1 cellular context compared by ENCODE assay signal in the genomic region with DNA sequence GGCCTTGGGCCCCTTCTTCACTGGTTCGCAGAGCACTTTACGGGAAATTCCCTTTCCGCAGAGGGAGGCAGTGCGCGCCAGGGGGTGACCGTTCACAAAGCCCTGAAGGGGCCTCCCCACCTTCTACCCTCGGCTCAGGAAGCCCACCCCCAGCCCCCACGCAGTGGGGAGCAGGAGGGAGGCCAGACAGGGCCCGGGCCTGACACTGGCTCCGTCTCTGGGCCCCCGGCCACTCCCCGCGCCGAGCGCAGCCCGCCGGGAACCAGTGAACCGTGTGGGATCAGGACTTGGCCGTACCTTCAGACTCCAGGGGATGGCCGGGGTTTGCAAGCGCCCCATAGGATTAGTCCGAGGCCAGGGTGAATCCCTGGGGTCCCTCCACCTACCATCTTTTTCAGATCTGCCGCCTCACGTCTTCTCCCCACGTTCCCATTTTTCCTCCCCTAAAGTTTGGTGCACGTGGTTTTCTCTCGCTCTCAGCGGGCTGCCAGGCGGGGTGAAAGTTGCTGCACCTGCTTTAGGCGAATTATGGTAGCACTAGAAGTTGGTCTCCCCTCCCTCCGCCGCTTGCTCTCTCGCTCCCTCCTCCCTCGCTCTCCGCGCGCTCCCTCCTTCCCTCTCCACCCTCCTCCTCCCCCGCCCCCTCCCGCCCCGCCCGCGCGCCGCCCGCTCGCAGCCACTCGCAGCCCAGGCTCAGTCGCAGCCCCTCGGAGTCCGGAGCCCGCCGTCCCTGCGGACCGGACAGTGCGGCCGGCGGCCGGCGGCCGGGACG.
TF ChIP-seq lines count a peak whose summit lies in the region.

A gene with protein sequence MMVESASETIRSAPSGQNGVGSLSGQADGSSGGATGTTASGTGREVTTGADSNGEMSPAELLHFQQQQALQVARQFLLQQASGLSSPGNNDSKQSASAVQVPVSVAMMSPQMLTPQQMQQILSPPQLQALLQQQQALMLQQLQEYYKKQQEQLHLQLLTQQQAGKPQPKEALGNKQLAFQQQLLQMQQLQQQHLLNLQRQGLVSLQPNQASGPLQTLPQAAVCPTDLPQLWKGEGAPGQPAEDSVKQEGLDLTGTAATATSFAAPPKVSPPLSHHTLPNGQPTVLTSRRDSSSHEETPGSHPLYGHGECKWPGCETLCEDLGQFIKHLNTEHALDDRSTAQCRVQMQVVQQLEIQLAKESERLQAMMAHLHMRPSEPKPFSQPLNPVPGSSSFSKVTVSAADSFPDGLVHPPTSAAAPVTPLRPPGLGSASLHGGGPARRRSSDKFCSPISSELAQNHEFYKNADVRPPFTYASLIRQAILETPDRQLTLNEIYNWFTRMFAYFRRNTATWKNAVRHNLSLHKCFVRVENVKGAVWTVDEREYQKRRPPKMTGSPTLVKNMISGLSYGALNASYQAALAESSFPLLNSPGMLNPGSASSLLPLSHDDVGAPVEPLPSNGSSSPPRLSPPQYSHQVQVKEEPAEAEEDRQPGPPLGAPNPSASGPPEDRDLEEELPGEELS (plus strand): TSS at position 679 of the 772 bp plus-strand sequence. CDS start 19,380 bp downstream, outside the sequence.

TF ChIP-seq in HepG2, 621 proteins besides CTCF, POLR2A, EP300 and RAD21 (continued from another document and continues in another):
- TF ChIP-seq ATF7-NPFF (CRISPR knock-in tag; IDR thresholded peaks at IDR 0.05; ENCODE audit: low read depth) (no peak; the same call in 1 of the 2 replicates), ZNF547 (CRISPR knock-in tag; IDR thresholded peaks at IDR 0.05) (peak; percentile 34), SMARCE1 (IDR thresholded peaks at IDR 0.05; ENCODE audit: borderline replicate concordance) (no peak), ZNF605 (CRISPR knock-in tag; IDR thresholded peaks at IDR 0.05) (peak; percentile 91), ZFY (CRISPR knock-in tag; IDR thresholded peaks at IDR 0.05) (peak; percentile 63), NR2F1 (CRISPR knock-in tag; IDR thresholded peaks at IDR 0.05) (no peak), NR2F2 (IDR thresholded peaks at IDR 0.05; ENCODE audit: borderline replicate concordance, low read depth) (peak; percentile 19; the same call in 1 of the 2 replicates), ZFP90 (CRISPR knock-in tag; IDR thresholded peaks at IDR 0.05; ENCODE audit: borderline replicate concordance) (no peak), ZFAT (CRISPR knock-in tag; conservative IDR thresholded peaks at IDR 0.05) (no peak), ZNF337 (CRISPR knock-in tag; IDR thresholded peaks at IDR 0.05; ENCODE audit: borderline replicate concordance, low read depth) (0 out of 2 replicates have a peak, but pooled peaks have one; percentile 20), CENPT (CRISPR knock-in tag; IDR thresholded peaks at IDR 0.05; ENCODE audit: low read depth) (no peak), ZNF607 (CRISPR knock-in tag; IDR thresholded peaks at IDR 0.05; ENCODE audit: borderline replicate concordance) (peak; percentile 60; the same call in 1 of the 2 replicates), ZNF207 (IDR thresholded peaks at IDR 0.05; ENCODE audit: borderline replicate concordance) (no peak), ZNF260 (CRISPR knock-in tag; IDR thresholded peaks at IDR 0.05; ENCODE audit: borderline replicate concordance, low read depth) (no peak), ZNF274 (CRISPR knock-in tag; IDR thresholded peaks at IDR 0.05) (0 out of 2 replicates have a peak, but pooled peaks have one; percentile 40), NR2F6 (IDR thresholded peaks at IDR 0.05) (no peak), NR2F6 (CRISPR knock-in tag; IDR thresholded peaks at IDR 0.05) (peak; percentile 22; the same call in 1 of the 2 replicates), ZBTB7A (CRISPR knock-in tag; IDR thresholded peaks at IDR 0.05) (peak; percentile 42; the same call in 1 of the 2 replicates), MEIS1 (CRISPR knock-in tag; IDR thresholded peaks at IDR 0.05; ENCODE audit: borderline replicate concordance) (0 out of 2 replicates have a peak, but pooled peaks have one; percentile 34), ZBTB8A (CRISPR knock-in tag; IDR thresholded peaks at IDR 0.05; ENCODE audit: borderline replicate concordance, low read depth) (no peak), ZNF556 (CRISPR knock-in tag; IDR thresholded peaks at IDR 0.05; ENCODE audit: borderline replicate concordance) (no peak), ZNF10 (CRISPR knock-in tag; IDR thresholded peaks at IDR 0.05; ENCODE audit: borderline replicate concordance, low read depth) (no peak), GLI4 (CRISPR knock-in tag; IDR thresholded peaks at IDR 0.05; ENCODE audit: borderline replicate concordance) (peak; percentile 59; the same call in 1 of the 2 replicates), ZNF180 (CRISPR knock-in tag; IDR thresholded peaks at IDR 0.05; ENCODE audit: borderline replicate concordance, low read depth) (no peak), ZNF83 (CRISPR knock-in tag; IDR thresholded peaks at IDR 0.05; ENCODE audit: borderline replicate concordance) (no peak), SMAD9 (CRISPR knock-in tag; IDR thresholded peaks at IDR 0.05) (no peak), MTA3 (CRISPR knock-in tag; IDR thresholded peaks at IDR 0.05) (no peak), HNF4G (IDR thresholded peaks at IDR 0.05; ENCODE audit: borderline replicate concordance, low read depth, low read length) (peak; percentile 11; the same call in 1 of the 2 replicates), HNF4G (CRISPR knock-in tag; IDR thresholded peaks at IDR 0.05; ENCODE audit: borderline replicate concordance, low read depth) (no peak; the same call in 1 of the 2 replicates), CCDC6 (CRISPR knock-in tag; IDR thresholded peaks at IDR 0.05) (0 out of 2 replicates have a peak, but pooled peaks have one; percentile 42), SALL2 (CRISPR knock-in tag; IDR thresholded peaks at IDR 0.05) (peak; percentile 47; the same call in 1 of the 2 replicates), ZMYM2 (CRISPR knock-in tag; IDR thresholded peaks at IDR 0.05) (0 out of 2 replicates have a peak, but pooled peaks have one; percentile 38), KAT2B (IDR thresholded peaks at IDR 0.05; ENCODE audit: borderline replicate concordance, low read depth, low read length) (no peak), ZNF788 (CRISPR knock-in tag; IDR thresholded peaks at IDR 0.05; ENCODE audit: borderline replicate concordance) (peak; percentile 37; the same call in 1 of the 2 replicates)
- TF ChIP-seq, protein P1, sequence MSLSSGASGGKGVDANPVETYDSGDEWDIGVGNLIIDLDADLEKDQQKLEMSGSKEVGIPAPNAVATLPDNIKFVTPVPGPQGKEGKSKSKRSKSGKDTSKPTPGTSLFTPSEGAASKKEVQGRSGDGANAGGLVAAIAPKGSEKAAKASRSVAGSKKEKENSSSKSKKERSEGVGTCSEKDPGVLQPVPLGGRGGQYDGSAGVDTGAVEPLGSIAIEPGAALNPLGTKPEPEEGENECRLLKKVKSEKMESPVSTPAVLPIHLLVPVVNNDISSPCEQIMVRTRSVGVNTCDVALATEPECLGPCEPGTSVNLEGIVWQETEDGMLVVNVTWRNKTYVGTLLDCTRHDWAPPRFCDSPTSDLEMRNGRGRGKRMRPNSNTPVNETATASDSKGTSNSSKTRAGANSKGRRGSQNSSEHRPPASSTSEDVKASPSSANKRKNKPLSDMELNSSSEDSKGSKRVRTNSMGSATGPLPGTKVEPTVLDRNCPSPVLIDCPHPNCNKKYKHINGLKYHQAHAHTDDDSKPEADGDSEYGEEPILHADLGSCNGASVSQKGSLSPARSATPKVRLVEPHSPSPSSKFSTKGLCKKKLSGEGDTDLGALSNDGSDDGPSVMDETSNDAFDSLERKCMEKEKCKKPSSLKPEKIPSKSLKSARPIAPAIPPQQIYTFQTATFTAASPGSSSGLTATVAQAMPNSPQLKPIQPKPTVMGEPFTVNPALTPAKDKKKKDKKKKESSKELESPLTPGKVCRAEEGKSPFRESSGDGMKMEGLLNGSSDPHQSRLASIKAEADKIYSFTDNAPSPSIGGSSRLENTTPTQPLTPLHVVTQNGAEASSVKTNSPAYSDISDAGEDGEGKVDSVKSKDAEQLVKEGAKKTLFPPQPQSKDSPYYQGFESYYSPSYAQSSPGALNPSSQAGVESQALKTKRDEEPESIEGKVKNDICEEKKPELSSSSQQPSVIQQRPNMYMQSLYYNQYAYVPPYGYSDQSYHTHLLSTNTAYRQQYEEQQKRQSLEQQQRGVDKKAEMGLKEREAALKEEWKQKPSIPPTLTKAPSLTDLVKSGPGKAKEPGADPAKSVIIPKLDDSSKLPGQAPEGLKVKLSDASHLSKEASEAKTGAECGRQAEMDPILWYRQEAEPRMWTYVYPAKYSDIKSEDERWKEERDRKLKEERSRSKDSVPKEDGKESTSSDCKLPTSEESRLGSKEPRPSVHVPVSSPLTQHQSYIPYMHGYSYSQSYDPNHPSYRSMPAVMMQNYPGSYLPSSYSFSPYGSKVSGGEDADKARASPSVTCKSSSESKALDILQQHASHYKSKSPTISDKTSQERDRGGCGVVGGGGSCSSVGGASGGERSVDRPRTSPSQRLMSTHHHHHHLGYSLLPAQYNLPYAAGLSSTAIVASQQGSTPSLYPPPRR (CRISPR knock-in tag; IDR thresholded peaks at IDR 0.05; ENCODE audit: borderline replicate concordance), result peak; percentile 40; the same call in 1 of the 2 replicates
- TF ChIP-seq, protein P2, sequence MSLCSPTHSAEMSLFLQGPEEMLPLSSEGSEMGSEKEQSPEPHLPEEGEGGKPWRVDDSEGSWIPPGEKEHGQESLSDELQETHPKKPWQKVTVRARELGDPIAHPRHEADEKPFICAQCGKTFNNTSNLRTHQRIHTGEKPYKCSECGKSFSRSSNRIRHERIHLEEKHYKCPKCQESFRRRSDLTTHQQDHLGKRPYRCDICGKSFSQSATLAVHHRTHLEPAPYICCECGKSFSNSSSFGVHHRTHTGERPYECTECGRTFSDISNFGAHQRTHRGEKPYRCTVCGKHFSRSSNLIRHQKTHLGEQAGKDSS (CRISPR knock-in tag; IDR thresholded peaks at IDR 0.05; ENCODE audit: borderline replicate concordance, low read depth), result peak; percentile 54; the same call in 1 of the 2 replicates
- TF ChIP-seq, protein P3, sequence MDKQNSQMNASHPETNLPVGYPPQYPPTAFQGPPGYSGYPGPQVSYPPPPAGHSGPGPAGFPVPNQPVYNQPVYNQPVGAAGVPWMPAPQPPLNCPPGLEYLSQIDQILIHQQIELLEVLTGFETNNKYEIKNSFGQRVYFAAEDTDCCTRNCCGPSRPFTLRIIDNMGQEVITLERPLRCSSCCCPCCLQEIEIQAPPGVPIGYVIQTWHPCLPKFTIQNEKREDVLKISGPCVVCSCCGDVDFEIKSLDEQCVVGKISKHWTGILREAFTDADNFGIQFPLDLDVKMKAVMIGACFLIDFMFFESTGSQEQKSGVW (CRISPR knock-in tag; IDR thresholded peaks at IDR 0.05; ENCODE audit: borderline replicate concordance), result no peak
- TF ChIP-seq, protein P4, sequence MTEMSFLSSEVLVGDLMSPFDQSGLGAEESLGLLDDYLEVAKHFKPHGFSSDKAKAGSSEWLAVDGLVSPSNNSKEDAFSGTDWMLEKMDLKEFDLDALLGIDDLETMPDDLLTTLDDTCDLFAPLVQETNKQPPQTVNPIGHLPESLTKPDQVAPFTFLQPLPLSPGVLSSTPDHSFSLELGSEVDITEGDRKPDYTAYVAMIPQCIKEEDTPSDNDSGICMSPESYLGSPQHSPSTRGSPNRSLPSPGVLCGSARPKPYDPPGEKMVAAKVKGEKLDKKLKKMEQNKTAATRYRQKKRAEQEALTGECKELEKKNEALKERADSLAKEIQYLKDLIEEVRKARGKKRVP (CRISPR knock-in tag; IDR thresholded peaks at IDR 0.05), result 0 out of 4 replicates have a peak, but pooled peaks of 1 of the 2 experiments have one; percentile 28
- TF ChIP-seq, protein P5, sequence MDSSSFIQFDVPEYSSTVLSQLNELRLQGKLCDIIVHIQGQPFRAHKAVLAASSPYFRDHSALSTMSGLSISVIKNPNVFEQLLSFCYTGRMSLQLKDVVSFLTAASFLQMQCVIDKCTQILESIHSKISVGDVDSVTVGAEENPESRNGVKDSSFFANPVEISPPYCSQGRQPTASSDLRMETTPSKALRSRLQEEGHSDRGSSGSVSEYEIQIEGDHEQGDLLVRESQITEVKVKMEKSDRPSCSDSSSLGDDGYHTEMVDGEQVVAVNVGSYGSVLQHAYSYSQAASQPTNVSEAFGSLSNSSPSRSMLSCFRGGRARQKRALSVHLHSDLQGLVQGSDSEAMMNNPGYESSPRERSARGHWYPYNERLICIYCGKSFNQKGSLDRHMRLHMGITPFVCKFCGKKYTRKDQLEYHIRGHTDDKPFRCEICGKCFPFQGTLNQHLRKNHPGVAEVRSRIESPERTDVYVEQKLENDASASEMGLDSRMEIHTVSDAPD (CRISPR knock-in tag; IDR thresholded peaks at IDR 0.05), result no peak; the same call in 1 of the 2 replicates
- TF ChIP-seq, protein P6, sequence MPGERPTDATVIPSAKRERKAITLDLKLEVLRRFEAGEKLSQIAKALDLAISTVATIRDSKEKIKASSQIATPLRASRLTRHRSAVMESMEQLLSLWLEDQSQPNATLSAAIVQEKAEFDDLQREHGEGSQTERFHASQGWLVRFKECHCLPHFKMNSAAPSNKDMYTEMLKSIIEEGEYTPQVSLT (CRISPR knock-in tag; IDR thresholded peaks at IDR 0.05; ENCODE audit: borderline replicate concordance, low read depth), result 0 out of 2 replicates have a peak, but pooled peaks have one; percentile 58
- TF ChIP-seq, protein P7, sequence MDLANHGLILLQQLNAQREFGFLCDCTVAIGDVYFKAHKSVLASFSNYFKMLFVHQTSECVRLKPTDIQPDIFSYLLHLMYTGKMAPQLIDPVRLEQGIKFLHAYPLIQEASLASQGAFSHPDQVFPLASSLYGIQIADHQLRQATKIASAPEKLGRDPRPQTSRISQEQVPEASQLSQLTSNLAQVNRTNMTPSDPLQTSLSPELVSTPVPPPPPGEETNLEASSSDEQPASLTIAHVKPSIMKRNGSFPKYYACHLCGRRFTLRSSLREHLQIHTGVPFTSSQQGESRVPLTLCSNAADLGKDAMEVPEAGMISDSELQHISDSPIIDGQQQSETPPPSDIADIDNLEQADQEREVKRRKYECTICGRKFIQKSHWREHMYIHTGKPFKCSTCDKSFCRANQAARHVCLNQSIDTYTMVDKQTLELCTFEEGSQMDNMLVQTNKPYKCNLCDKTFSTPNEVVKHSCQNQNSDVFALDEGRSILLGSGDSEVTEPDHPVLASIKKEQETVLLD (CRISPR knock-in tag; IDR thresholded peaks at IDR 0.05; ENCODE audit: low read depth), result peak; percentile 36; the same call in 1 of the 2 replicates
- TF ChIP-seq, protein P8, sequence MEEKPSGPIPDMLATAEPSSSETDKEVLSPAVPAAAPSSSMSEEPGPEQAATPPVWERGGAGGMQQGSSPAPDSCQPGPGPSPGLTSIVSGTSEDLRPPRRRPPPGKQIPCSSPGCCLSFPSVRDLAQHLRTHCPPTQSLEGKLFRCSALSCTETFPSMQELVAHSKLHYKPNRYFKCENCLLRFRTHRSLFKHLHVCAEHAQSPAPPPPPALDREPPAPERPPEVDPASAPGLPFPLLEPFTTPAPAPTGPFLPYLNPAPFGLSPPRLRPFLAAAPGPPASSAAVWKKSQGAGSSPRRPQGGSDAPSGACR (CRISPR knock-in tag; IDR thresholded peaks at IDR 0.05), result 0 out of 2 replicates have a peak, but pooled peaks have one; percentile 45
- TF ChIP-seq, protein P9, sequence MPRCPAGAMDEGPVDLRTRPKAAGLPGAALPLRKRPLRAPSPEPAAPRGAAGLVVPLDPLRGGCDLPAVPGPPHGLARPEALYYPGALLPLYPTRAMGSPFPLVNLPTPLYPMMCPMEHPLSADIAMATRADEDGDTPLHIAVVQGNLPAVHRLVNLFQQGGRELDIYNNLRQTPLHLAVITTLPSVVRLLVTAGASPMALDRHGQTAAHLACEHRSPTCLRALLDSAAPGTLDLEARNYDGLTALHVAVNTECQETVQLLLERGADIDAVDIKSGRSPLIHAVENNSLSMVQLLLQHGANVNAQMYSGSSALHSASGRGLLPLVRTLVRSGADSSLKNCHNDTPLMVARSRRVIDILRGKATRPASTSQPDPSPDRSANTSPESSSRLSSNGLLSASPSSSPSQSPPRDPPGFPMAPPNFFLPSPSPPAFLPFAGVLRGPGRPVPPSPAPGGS (CRISPR knock-in tag; IDR thresholded peaks at IDR 0.05), result peak; percentile 84; the same call in 1 of the 2 replicates
